In the genomic region with DNA sequence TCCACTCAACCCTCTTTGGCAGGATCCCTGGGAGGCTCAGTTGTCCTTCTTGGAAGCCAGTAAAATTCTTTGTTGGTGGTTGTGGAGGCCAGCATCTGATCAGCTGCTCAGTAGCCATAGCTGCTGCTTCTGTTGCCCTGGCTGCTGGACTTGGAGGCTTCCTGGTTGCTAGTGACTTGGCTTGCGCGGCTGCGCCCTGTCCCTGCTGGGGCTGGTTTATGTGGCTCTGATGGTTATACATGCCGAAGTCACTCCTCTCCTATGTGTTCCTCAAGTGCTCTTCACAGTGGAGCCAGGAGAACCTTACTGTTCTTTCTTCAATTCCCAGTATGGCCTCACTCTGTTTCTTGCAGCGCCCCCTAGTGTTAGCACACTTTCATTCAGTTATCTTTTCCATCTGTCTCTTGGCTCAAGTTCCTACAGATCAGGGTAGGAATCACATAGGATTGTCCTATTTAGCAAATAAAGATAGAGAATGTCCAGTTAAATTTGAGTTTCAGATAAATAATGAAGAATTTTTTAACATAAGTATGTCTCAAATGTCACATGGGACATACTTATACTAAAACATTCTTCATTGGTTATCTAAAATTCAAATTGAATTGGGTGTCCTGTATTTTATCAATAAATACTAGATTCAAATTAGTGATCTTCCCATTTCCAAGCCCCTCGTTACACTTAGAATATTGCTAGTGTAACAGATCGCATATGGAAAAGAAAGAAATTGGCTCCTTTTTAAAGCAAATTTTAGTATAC, we compare ENCODE assay signal across 8 cellular contexts.
DNase-seq lines count a peak whose midpoint lies in the region; ATAC-seq and TF ChIP-seq lines count a peak whose summit lies in the region.

No MANE protein-coding gene starts in this region.

- TF ChIP-seq EP300 in Ishikawa (IDR thresholded peaks at IDR 0.05; ENCODE audit: borderline replicate concordance) (no peak), upper lobe of left lung (IDR thresholded peaks at IDR 0.05) (no peak)

- H3K4me3 ChIP-seq in colonic mucosa, result no peak overlapping the region
- H3K4me3 ChIP-seq in upper lobe of left lung, result no peak overlapping the region

- 63 to 83% methylated on average over 7 of the region's 7 CpGs for WGBS in upper lobe of left lung, 2 donors

- H3K9me3 ChIP-seq in colonic mucosa (no peaks in the 10 kb centered on the region), upper lobe of left lung (no peaks in the 10 kb centered on the region)

- ATAC-seq in GM18907 (IDR thresholded peaks at IDR 0.05; ENCODE audit: unreplicated experiment) (peak; percentile 71), memory B cell (ENCODE audit: low read depth) (no peak), upper lobe of left lung (ENCODE audit: low FRiP score in 2 of 2) (peak in 1 of 2 donors; percentile 73)

- no peak for TF ChIP-seq POLR2A in upper lobe of left lung (IDR thresholded peaks at IDR 0.05)

- no peak for DNase-seq in CD14-positive monocyte (ENCODE audit: low spot score)
- DNase-seq in SKM-1 (lab: John Stamatoyannopoulos, UW; ENCODE audit: unreplicated experiment), result peak; percentile 65
- peak; percentile 50 for DNase-seq in colonic mucosa
- DNase-seq in memory B cell (ENCODE audit: low spot score in 2 of 2), result peak; percentile 23 to 26
- peak; percentile 51 to 64 for DNase-seq in upper lobe of left lung
- no peak for DNase-seq in cerebellar nuclear complex (lab: John Stamatoyannopoulos, UW)

- H3K27ac ChIP-seq in colonic mucosa, result no peak overlapping the region
- no peak overlapping the region for H3K27ac ChIP-seq in upper lobe of left lung

- H3K9ac ChIP-seq in colonic mucosa (ENCODE audit: low read depth in 2 of 2, low read length in 2 of 2), result no peak overlapping the region

- intact Hi-C loops in CD14-positive monocyte (cut with micrococcal nuclease) (loop anchor here (5.0 kb wide), 2 partner anchors 174 to 184 kb away; partner anchors contain the start of gene TGFB2 (in 1 of the 2)), colonic mucosa (cut with DNase I) (loop anchor here (5.0 kb wide), 1 partner anchor 184 kb away; no protein-coding TSS in a partner anchor)

- H3K4me1 ChIP-seq in colonic mucosa (no peaks in the 10 kb centered on the region), upper lobe of left lung (peaks cover 0 to 10% (median 4%) of the 10 kb centered on the region in 4 donors)

- H3K27me3 Mint-ChIP-seq in CD14-positive monocyte (ENCODE audit: low read depth in 3 of 3), result peaks cover 0 to 13% (median 11%) of the 10 kb centered on the region in 3 donors
- H3K27me3 Mint-ChIP-seq in memory B cell, result peaks cover 7% of the 10 kb centered on the region

- H3K4me1 Mint-ChIP-seq in CD14-positive monocyte, result peaks cover 10% of the 10 kb centered on the region
- H3K4me1 Mint-ChIP-seq in memory B cell, result peaks cover 2% of the 10 kb centered on the region

- H3K9me3 Mint-ChIP-seq in CD14-positive monocyte, result no peaks in the 10 kb centered on the region
- no peaks in the 10 kb centered on the region for H3K9me3 Mint-ChIP-seq in memory B cell

- peak overlapping the region in 1 of 7 donors; percentile 42 for H3K27ac Mint-ChIP-seq in CD14-positive monocyte
- no peak overlapping the region for H3K27ac Mint-ChIP-seq in memory B cell

- H3K27me3 ChIP-seq in colonic mucosa (no peaks in the 10 kb centered on the region), upper lobe of left lung (no peaks in the 10 kb centered on the region)

- H3K36me3 ChIP-seq in colonic mucosa, result no peaks in the 10 kb centered on the region
- no peaks in the 10 kb centered on the region for H3K36me3 ChIP-seq in upper lobe of left lung

- no peaks in the 10 kb centered on the region for H3K36me3 Mint-ChIP-seq in CD14-positive monocyte
- no peaks in the 10 kb centered on the region for H3K36me3 Mint-ChIP-seq in memory B cell

- H3K4me3 Mint-ChIP-seq in CD14-positive monocyte (no peak overlapping the region), memory B cell (no peak overlapping the region)

- peak; percentile 90 for TF ChIP-seq RAD21 in Ishikawa (IDR thresholded peaks at IDR 0.05; ENCODE audit: low read depth)

- TF ChIP-seq CTCF in CD14-positive monocyte (IDR thresholded peaks at IDR 0.05) (peak; percentile 90), colonic mucosa (IDR thresholded peaks at IDR 0.05) (peak; percentile 52), upper lobe of left lung (IDR thresholded peaks at IDR 0.05) (peak; percentile 40 to 79 (median 64))

TF ChIP-seq in Ishikawa, 13 proteins besides CTCF, POLR2A, EP300 and RAD21:
- 0 out of 2 replicates have a peak, but pooled peaks have one; percentile 16 for TF ChIP-seq NFIC (IDR thresholded peaks at IDR 0.05)
- TF ChIP-seq CREB1 (IDR thresholded peaks at IDR 0.05; ENCODE audit: low read depth), result no peak

Comparison
In these comparisons a context has a peak if more than half of its experiments do, and no peak if none do; other contexts are left out.
1. DNase-seq: peak in SKM-1 (single experiment), colonic mucosa (single experiment), memory B cell (2 of 2) and upper lobe of left lung (2 of 2); none in CD14-positive monocyte (single experiment) and cerebellar nuclear complex (0 of 2).
2. Peak in every context shown above with its lines, with median percentiles within 50 percentile points of each other: CTCF ChIP-seq.